In genomic region chr9:19946446-19947109, GRCh38 we compare ENCODE assay signal across 8 cellular contexts.
DNase-seq lines count a peak whose midpoint lies in the region; ATAC-seq and TF ChIP-seq lines count a peak whose summit lies in the region.

No MANE protein-coding gene starts in this region.

- H3K9me3 Mint-ChIP-seq in neural progenitor cell = peaks cover 6% of the 10 kb centered on the region

- no peaks in the 10 kb centered on the region for H3K36me3 Mint-ChIP-seq in neural progenitor cell

- H3K36me3 ChIP-seq in adipocyte (ENCODE audit: control insufficient read depth, insufficient read depth, low read length, severe bottlenecking) = no peaks in the 10 kb centered on the region
- H3K36me3 ChIP-seq in neural progenitor cell = no peaks in the 10 kb centered on the region

- TF ChIP-seq CTCF in neural progenitor cell (IDR thresholded peaks at IDR 0.05) = peak; percentile 60

- peak; percentile 17 for DNase-seq in activated CD4-positive, alpha-beta T cell treated with anti-CD3 and anti-CD28 coated beads for 48 hours
- no peak for DNase-seq in activated CD4-positive, alpha-beta T cell treated with anti-CD3 and anti-CD28 coated beads, Interleukin-2, amount 50 U/mL, for 48 hours
- peak; percentile 34 for DNase-seq in adipocyte (ENCODE audit: low read depth)
- DNase-seq in neural progenitor cell (ENCODE audit: low spot score) = peak; percentile 56
- DNase-seq in NCI-H1436 (lab: John Stamatoyannopoulos, UW) = no peak

- no peaks in the 10 kb centered on the region for H4K20me1 ChIP-seq in neural progenitor cell (ENCODE audit: low read depth)

- H3K4me1 Mint-ChIP-seq in neural progenitor cell = peaks cover 14% of the 10 kb centered on the region

- H3K27me3 Mint-ChIP-seq in neural progenitor cell (ENCODE audit: insufficient read depth, low read depth) = peaks cover 4% of the 10 kb centered on the region

- H3K27me3 ChIP-seq in adipocyte (replicated peaks; ENCODE audit: control insufficient read depth, insufficient read depth, low read length) = peaks cover 26% of the 10 kb centered on the region
- H3K27me3 ChIP-seq in neural progenitor cell = no peaks in the 10 kb centered on the region

- no peak overlapping the region for H3K27ac Mint-ChIP-seq in neural progenitor cell

- H3K4me3 ChIP-seq in adipocyte (ENCODE audit: low read length) (no peak overlapping the region), neural progenitor cell (no peak overlapping the region)

- no peaks in the 10 kb centered on the region for H3F3A ChIP-seq in neural progenitor cell (ENCODE audit: low read depth)

- H3K9ac ChIP-seq in adipocyte (ENCODE audit: low read length) = no peak overlapping the region
- H3K9ac ChIP-seq in neural progenitor cell = no peak overlapping the region

- H3K4me2 ChIP-seq in neural progenitor cell = no peak overlapping the region

- no peak overlapping the region for H2AFZ ChIP-seq in neural progenitor cell (replicated peaks)

- H3K79me2 ChIP-seq in neural progenitor cell (ENCODE audit: low read depth) = no peaks in the 10 kb centered on the region

- H3K9me3 ChIP-seq in adipocyte (ENCODE audit: control insufficient read depth, low read length) (peaks cover under 1% of the 10 kb centered on the region), neural progenitor cell (ENCODE audit: low read depth) (no peaks in the 10 kb centered on the region)

- H3K27ac ChIP-seq in neural progenitor cell = no peak overlapping the region

- no peak overlapping the region for H3K4me3 Mint-ChIP-seq in neural progenitor cell

- H3K4me1 ChIP-seq in adipocyte (ENCODE audit: control insufficient read depth, insufficient read depth, low read length) = no peaks in the 10 kb centered on the region
- peaks cover 4% of the 10 kb centered on the region for H3K4me1 ChIP-seq in neural progenitor cell

- ATAC-seq in HG03439 (IDR thresholded peaks at IDR 0.05; ENCODE audit: unreplicated experiment) = peak; percentile 53
- no peak for ATAC-seq in HG02938 (IDR thresholded peaks at IDR 0.05; ENCODE audit: unreplicated experiment)
- no peak for ATAC-seq in GM21528 (IDR thresholded peaks at IDR 0.05; ENCODE audit: low FRiP score, unreplicated experiment)

Comparison
In these comparisons a context has a peak if more than half of its experiments do, and no peak if none do; other contexts are left out.
1. DNase-seq: peak in activated CD4-positive, alpha-beta T cell treated with anti-CD3 and anti-CD28 coated beads for 48 hours (single experiment), adipocyte (single experiment) and neural progenitor cell (single experiment); none in activated CD4-positive, alpha-beta T cell treated with anti-CD3 and anti-CD28 coated beads, Interleukin-2, amount 50 U/mL, for 48 hours (0 of 2) and NCI-H1436 (single experiment).